In the genomic region with DNA sequence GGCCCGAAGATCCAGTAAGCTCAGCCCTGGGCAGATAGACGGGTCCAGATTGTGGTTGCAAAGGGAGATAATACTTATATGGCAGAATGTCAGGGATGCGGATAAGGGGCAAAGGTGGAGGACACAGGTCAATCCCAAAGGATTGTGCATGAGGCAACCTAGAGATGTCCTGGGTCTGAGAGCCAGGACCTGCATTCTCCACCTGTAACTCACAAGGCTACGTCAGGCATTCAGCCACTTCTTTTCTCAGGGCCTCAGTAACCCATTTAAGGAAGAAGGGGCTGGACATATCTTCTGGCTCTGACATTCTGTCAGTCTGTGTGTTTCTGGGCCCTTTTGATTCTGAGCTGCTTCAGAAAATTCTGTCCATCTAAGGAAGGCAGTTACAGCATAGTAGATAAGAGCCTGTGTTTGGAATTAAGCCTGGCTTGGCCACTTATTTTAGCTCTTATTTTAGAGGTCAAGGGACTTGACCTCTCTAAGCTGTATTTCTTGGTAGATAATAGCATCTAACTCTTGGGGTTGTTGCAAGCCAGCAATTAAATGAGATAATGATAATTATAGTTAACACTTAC, we compare ENCODE assay signal across 18 cellular contexts.
"Had no signal": no experiment of that assay in that cellular context is flagged by ENCODE, and none has a peak within 500 bp of the region (broad histone marks: within the 10 kb centered on the region; RNA-seq: fewer than 3 reads in every experiment).

No MANE protein-coding gene starts in this region.

- FAIRE-seq: colon, urothelium cell line had no signal

- H3K27ac ChIP-seq: foreskin keratinocyte, ovary, right atrium auricular region, sigmoid colon, skin epidermis, thoracic aorta had no signal

- H3K4me3 Mint-ChIP-seq: mesothelial cell of epicardium; natural killer cell; neural crest cell; stimulated activated naive B cell treated with anti-CD40 and anti-IgM and Interleukin-4, amounts not matched to agents 10 μg/mL and 1 μg/mL and 100 μg/mL, for 72 hours; stimulated activated naive CD8-positive, alpha-beta T cell treated with anti-CD3 and anti-CD28 coated beads, Interleukin-15, amount 100 ng/mL, for 72 hours had no signal

- H3K27me3 ChIP-seq: foreskin keratinocyte, ovary, right atrium auricular region, sigmoid colon had no signal

- DNase-seq: dermis blood vessel endothelial cell; foreskin keratinocyte; left colon; natural killer cell; nucleus accumbens; ovary; sigmoid colon; stimulated activated CD4-positive, alpha-beta T cell treated with anti-CD3 and anti-CD28 coated beads, Interleukin-2, amount 100 ng/mL, for 24 hours; stimulated activated CD4-positive, alpha-beta T cell treated with anti-CD3 and anti-CD28 coated beads, Interleukin-4, amount 100 ng/mL, for 4 hours; stimulated activated naive B cell treated with anti-CD40 and anti-IgM and Interleukin-4, amounts not matched to agents 10 μg/mL and 1 μg/mL and 100 μg/mL, for 72 hours; stimulated activated naive CD8-positive, alpha-beta T cell treated with anti-CD3 and anti-CD28 coated beads, Interleukin-15, amount 100 ng/mL, for 72 hours had no signal

- H3K9me3 ChIP-seq: ovary, thoracic aorta had no signal

- H3K36me3 ChIP-seq: ovary, right atrium auricular region, sigmoid colon, thoracic aorta had no signal

- H3K36me3 Mint-ChIP-seq: mesothelial cell of epicardium, natural killer cell had no signal

- H3K27me3 Mint-ChIP-seq: stimulated activated naive CD8-positive, alpha-beta T cell treated with anti-CD3 and anti-CD28 coated beads, Interleukin-15, amount 100 ng/mL, for 72 hours had no signal

- H3K27ac Mint-ChIP-seq: mesothelial cell of epicardium; natural killer cell; stimulated activated naive B cell treated with anti-CD40 and anti-IgM and Interleukin-4, amounts not matched to agents 10 μg/mL and 1 μg/mL and 100 μg/mL, for 72 hours had no signal

- H3K9me3 Mint-ChIP-seq: natural killer cell, neural crest cell had no signal

- H3K4me3 ChIP-seq: ovary, right atrium auricular region, sigmoid colon, skin epidermis, thoracic aorta had no signal

- H3K4me1 Mint-ChIP-seq: mesothelial cell of epicardium; natural killer cell; stimulated activated naive B cell treated with anti-CD40 and anti-IgM and Interleukin-4, amounts not matched to agents 10 μg/mL and 1 μg/mL and 100 μg/mL, for 72 hours; stimulated activated naive CD8-positive, alpha-beta T cell treated with anti-CD3 and anti-CD28 coated beads, Interleukin-15, amount 100 ng/mL, for 72 hours had no signal

- ATAC-seq: foreskin keratinocyte; left colon; natural killer cell; stimulated activated naive B cell treated with anti-CD40 and anti-IgM and Interleukin-4, amounts not matched to agents 10 μg/mL and 1 μg/mL and 100 μg/mL, for 72 hours; stimulated activated naive CD8-positive, alpha-beta T cell treated with anti-CD3 and anti-CD28 coated beads, Interleukin-15, amount 100 ng/mL, for 72 hours had no signal

- H3K4me1 ChIP-seq: foreskin keratinocyte, right atrium auricular region, sigmoid colon had no signal
